Comparison of ENCODE assay signal across 26 cellular contexts in genomic region chr5:35799751-35800150, GRCh38. TPM values are rescaled to one million over a fixed set of nuclear protein-coding genes. Genes with fewer than 3 reads are reported as not detected.
DNase-seq lines count a peak whose midpoint lies in the region; ATAC-seq, FAIRE-seq and TF ChIP-seq lines count a peak whose summit lies in the region.
"Had no signal": no experiment of that assay in that cellular context is flagged by ENCODE, and none has a peak within 500 bp of the region (broad histone marks: within the 10 kb centered on the region; RNA-seq: fewer than 3 reads in every experiment).

No MANE protein-coding gene starts in this region.

- no peaks in the 10 kb centered on the region for H3K27me3 ChIP-seq in astrocyte (ENCODE audit: insufficient read depth, low read length)
- H3K27me3 ChIP-seq: BLaER1 treated with 17β-estradiol and CSF1 and Interleukin-3, amounts not matched to agents 10 nM and 100 nM; SJSA1 had no signal

- no peak for TF ChIP-seq POLR2A in GM12891 (IDR thresholded peaks at IDR 0.05; ENCODE audit: low read depth, low read length)

- peak overlapping the region; percentile 34 for H2AFZ ChIP-seq in astrocyte (ENCODE audit: low read depth, low read length)
- H2AFZ ChIP-seq: GM23338 had no signal

- H4K20me1 ChIP-seq in astrocyte (ENCODE audit: insufficient read depth, low read length): no peaks in the 10 kb centered on the region
- H4K20me1 ChIP-seq: BLaER1 treated with 17β-estradiol and CSF1 and Interleukin-3, amounts not matched to agents 10 nM and 100 nM had no signal

- H3K27me3 Mint-ChIP-seq in activated CD4-positive, alpha-beta T cell treated with anti-CD3 and anti-CD28 coated beads, Interleukin-2, amount 10 ng/mL, durations not matched to agents 24 days and 14 days: no peaks in the 10 kb centered on the region
- no peaks in the 10 kb centered on the region for H3K27me3 Mint-ChIP-seq in astrocyte (ENCODE audit: low read depth, unreplicated experiment)
- H3K27me3 Mint-ChIP-seq in naive thymus-derived CD8-positive, alpha-beta T cell: no peaks in the 10 kb centered on the region

- H3K36me3 Mint-ChIP-seq in activated CD4-positive, alpha-beta T cell treated with anti-CD3 and anti-CD28 coated beads, Interleukin-2, amount 10 ng/mL, durations not matched to agents 24 days and 14 days (ENCODE audit: low read depth): peaks cover 2% of the 10 kb centered on the region
- no peaks in the 10 kb centered on the region for H3K36me3 Mint-ChIP-seq in astrocyte (ENCODE audit: low read depth, unreplicated experiment)
- no peaks in the 10 kb centered on the region for H3K36me3 Mint-ChIP-seq in naive thymus-derived CD8-positive, alpha-beta T cell

- intact Hi-C loops in activated CD4-positive, alpha-beta T cell treated with anti-CD3 and anti-CD28 coated beads, Interleukin-2, amount 10 ng/mL, durations not matched to agents 24 days and 14 days (cut with micrococcal nuclease): no loop called here

- no peak overlapping the region for H3K27ac ChIP-seq in astrocyte (ENCODE audit: low read depth, low read length)
- H3K27ac ChIP-seq: 22Rv1; BLaER1 treated with 17β-estradiol and CSF1 and Interleukin-3, amounts not matched to agents 10 nM and 100 nM; KMS-11; SJSA1 had no signal

- no peak overlapping the region for H3K4me3 ChIP-seq in astrocyte (ENCODE audit: insufficient read depth, low read depth, low read length)
- H3K4me3 ChIP-seq: BLaER1 treated with 17β-estradiol and CSF1 and Interleukin-3, amounts not matched to agents 10 nM and 100 nM; GM23338; HAP-1; SJSA1 had no signal

- POLR2A ChIA-PET in naive thymus-derived CD8-positive, alpha-beta T cell (lab: Charles Lee): interaction anchor here (1.1 to 6.5 kb wide), 3 partner anchors 20 to 22 kb away, joined by 3 to 49 read pairs (median 7); no protein-coding TSS in a partner anchor

- no peak for FAIRE-seq in astrocyte (lab: Jason Lieb, UNC)
- no peak for FAIRE-seq in GM12891 (lab: Jason Lieb, UNC)
- FAIRE-seq: GM12892, RCC 7860 had no signal

- no peak overlapping the region for H3K9ac ChIP-seq in astrocyte (ENCODE audit: low read length)
- H3K9ac ChIP-seq: BLaER1 treated with 17β-estradiol and CSF1 and Interleukin-3, amounts not matched to agents 10 nM and 100 nM; KMS-11 had no signal

- H3K4me1 ChIP-seq in astrocyte (ENCODE audit: insufficient read depth, low read length): peaks cover 3% of the 10 kb centered on the region
- H3K4me1 ChIP-seq: HAP-1, SJSA1 had no signal

- H3K9me3 Mint-ChIP-seq in activated CD4-positive, alpha-beta T cell treated with anti-CD3 and anti-CD28 coated beads, Interleukin-2, amount 10 ng/mL, durations not matched to agents 24 days and 14 days: no peaks in the 10 kb centered on the region
- no peaks in the 10 kb centered on the region for H3K9me3 Mint-ChIP-seq in astrocyte (ENCODE audit: unreplicated experiment)
- H3K9me3 Mint-ChIP-seq in naive thymus-derived CD8-positive, alpha-beta T cell: no peaks in the 10 kb centered on the region
- H3K9me3 Mint-ChIP-seq: GM23338 had no signal

- H3K9me3 ChIP-seq in astrocyte (ENCODE audit: insufficient read depth, low read depth, low read length): no peaks in the 10 kb centered on the region
- H3K9me3 ChIP-seq: BLaER1 treated with 17β-estradiol and CSF1 and Interleukin-3, amounts not matched to agents 10 nM and 100 nM; HAP-1; SJSA1 had no signal

- no peaks in the 10 kb centered on the region for H3K79me2 ChIP-seq in astrocyte (ENCODE audit: insufficient read depth, low read length)

- H3K4me3 Mint-ChIP-seq in activated CD4-positive, alpha-beta T cell treated with anti-CD3 and anti-CD28 coated beads, Interleukin-2, amount 10 ng/mL, durations not matched to agents 24 days and 14 days: no peak overlapping the region
- H3K4me3 Mint-ChIP-seq in astrocyte (ENCODE audit: unreplicated experiment): no peak overlapping the region
- no peak overlapping the region for H3K4me3 Mint-ChIP-seq in naive thymus-derived CD8-positive, alpha-beta T cell
- H3K4me3 Mint-ChIP-seq: GM23338 had no signal

- TF ChIP-seq CTCF in astrocyte (IDR thresholded peaks at IDR 0.05; ENCODE audit: insufficient read depth, low read depth, low read length): no peak

- H3K27ac Mint-ChIP-seq in activated CD4-positive, alpha-beta T cell treated with anti-CD3 and anti-CD28 coated beads, Interleukin-2, amount 10 ng/mL, durations not matched to agents 24 days and 14 days: no peak overlapping the region
- no peak overlapping the region for H3K27ac Mint-ChIP-seq in astrocyte (ENCODE audit: unreplicated experiment)
- H3K27ac Mint-ChIP-seq in naive thymus-derived CD8-positive, alpha-beta T cell: peak overlapping the region in 6 of 10 donors; percentile 20 to 99 (median 88)
- H3K27ac Mint-ChIP-seq: GM23338 had no signal

- H3K4me1 Mint-ChIP-seq in activated CD4-positive, alpha-beta T cell treated with anti-CD3 and anti-CD28 coated beads, Interleukin-2, amount 10 ng/mL, durations not matched to agents 24 days and 14 days: peaks cover 55% of the 10 kb centered on the region
- H3K4me1 Mint-ChIP-seq in astrocyte (ENCODE audit: low read depth, unreplicated experiment): peaks cover 19% of the 10 kb centered on the region
- H3K4me1 Mint-ChIP-seq in naive thymus-derived CD8-positive, alpha-beta T cell: peaks cover 48 to 73% (median 65%) of the 10 kb centered on the region in 4 donors

- no peaks in the 10 kb centered on the region for H3K36me3 ChIP-seq in astrocyte (ENCODE audit: insufficient read depth, low read length)
- H3K36me3 ChIP-seq: BLaER1 treated with 17β-estradiol and CSF1 and Interleukin-3, amounts not matched to agents 10 nM and 100 nM; HAP-1; SJSA1 had no signal

- no peak overlapping the region for H3K4me2 ChIP-seq in astrocyte (ENCODE audit: low read length)
- H3K4me2 ChIP-seq: BLaER1 treated with 17β-estradiol and CSF1 and Interleukin-3, amounts not matched to agents 10 nM and 100 nM; GM23338; KMS-11 had no signal

- ATAC-seq in naive thymus-derived CD8-positive, alpha-beta T cell: no peak
- ATAC-seq: GM23338, Right ventricle myocardium inferior had no signal

- DNase-seq in activated CD4-positive, alpha-beta T cell treated with anti-CD3 and anti-CD28 coated beads, Interleukin-2, amount 10 ng/mL, durations not matched to agents 24 days and 14 days: peak; percentile 49
- no peak for DNase-seq in activated CD4-positive, alpha-beta T cell treated with anti-CD3 and anti-CD28 coated beads, Interleukin-2, amount 50 U/mL, for 1 hour
- DNase-seq in ELR (ENCODE audit: low read depth) (peak; percentile 42), astrocyte (ENCODE audit: low read depth) (peak; percentile 15), GM12891 (ENCODE audit: insufficient read length, low spot score) (no peak), NCI-H82 (lab: John Stamatoyannopoulos, UW) (no peak), DMS 273 treated with DMSO at 0.1 percent for 48 hours (lab: John Stamatoyannopoulos, UW) (no peak)
- DNase-seq in naive thymus-derived CD8-positive, alpha-beta T cell: no peak
- DNase-seq: ACHN, IMR-90, MV-4-11, NCI-H1105 treated with DMSO at 0.1 percent for 48 hours, NCI-H1694, NCI-H2081, NCI-H2171, NCI-H345, NCI-H524 had no signal

TF ChIP-seq in GM12891, 5 proteins besides CTCF, POLR2A, EP300 and RAD21:
- no peak for TF ChIP-seq TAF1 (IDR thresholded peaks at IDR 0.05; ENCODE audit: low read depth, low read length)
- no peak for TF ChIP-seq SPI1 (IDR thresholded peaks at IDR 0.05; ENCODE audit: low read depth, low read length)
- TF ChIP-seq POU2F2 (IDR thresholded peaks at IDR 0.05; ENCODE audit: low read depth, low read length): no peak
- TF ChIP-seq POLR2AphosphoS5 (IDR thresholded peaks at IDR 0.05; ENCODE audit: low read depth, low read length): no peak
- no peak for TF ChIP-seq PAX5 (IDR thresholded peaks at IDR 0.05; ENCODE audit: insufficient read depth, low read length, severe bottlenecking)

RNA-seq across cellular contexts. Expression of gene IL7R, which starts 56.9 kb away (rescaled TPM):
- 57.7 and 64.1 TPM in 2 replicates for total RNA-seq in activated CD4-positive, alpha-beta T cell treated with anti-CD3 and anti-CD28 coated beads, Interleukin-2, amount 10 ng/mL, durations not matched to agents 24 days and 14 days
- total RNA-seq in astrocyte: 5.6 and 10.8 TPM in 2 replicates
- total RNA-seq in naive thymus-derived CD8-positive, alpha-beta T cell: 1,000 to 10,000 TPM; 1,319 to 1,437 TPM
- 100 to 1,000 TPM; 569 to 668 (median 661) TPM for polyA plus RNA-seq in naive thymus-derived CD8-positive, alpha-beta T cell
- polyA plus RNA-seq in GM12891 (2012; ENCODE audit: low read depth, missing spikeins): 0.98 TPM
- total RNA-seq: GM23338 had no signal
- polyA plus RNA-seq: GM23338 had no signal

Comparison
In these comparisons a context has a peak if more than half of its experiments do, and no peak if none do; other contexts are left out.
1. DNase-seq: peak in activated CD4-positive, alpha-beta T cell treated with anti-CD3 and anti-CD28 coated beads, Interleukin-2, amount 10 ng/mL, durations not matched to agents 24 days and 14 days (single experiment), ELR (single experiment) and astrocyte (single experiment); none in activated CD4-positive, alpha-beta T cell treated with anti-CD3 and anti-CD28 coated beads, Interleukin-2, amount 50 U/mL, for 1 hour (single experiment), naive thymus-derived CD8-positive, alpha-beta T cell (0 of 10), GM12891 (single experiment), NCI-H82 (single experiment) and DMS 273 treated with DMSO at 0.1 percent for 48 hours (single experiment).
2. H3K27ac Mint-ChIP-seq: peak in naive thymus-derived CD8-positive, alpha-beta T cell (6 of 10); none in activated CD4-positive, alpha-beta T cell treated with anti-CD3 and anti-CD28 coated beads, Interleukin-2, amount 10 ng/mL, durations not matched to agents 24 days and 14 days (single experiment) and astrocyte (single experiment).
3. RNA of gene IL7R, which starts 56.9 kb away (total RNA-seq): 1,319 to 1,437 TPM in naive thymus-derived CD8-positive, alpha-beta T cell; 57.7 to 64.1 TPM in activated CD4-positive, alpha-beta T cell treated with anti-CD3 and anti-CD28 coated beads, Interleukin-2, amount 10 ng/mL, durations not matched to agents 24 days and 14 days and 5.6 to 10.8 TPM in astrocyte; every median in the first group is over 10 times any median in the second.